Comparison of ENCODE assay signal across 11 cellular contexts in the genomic region with DNA sequence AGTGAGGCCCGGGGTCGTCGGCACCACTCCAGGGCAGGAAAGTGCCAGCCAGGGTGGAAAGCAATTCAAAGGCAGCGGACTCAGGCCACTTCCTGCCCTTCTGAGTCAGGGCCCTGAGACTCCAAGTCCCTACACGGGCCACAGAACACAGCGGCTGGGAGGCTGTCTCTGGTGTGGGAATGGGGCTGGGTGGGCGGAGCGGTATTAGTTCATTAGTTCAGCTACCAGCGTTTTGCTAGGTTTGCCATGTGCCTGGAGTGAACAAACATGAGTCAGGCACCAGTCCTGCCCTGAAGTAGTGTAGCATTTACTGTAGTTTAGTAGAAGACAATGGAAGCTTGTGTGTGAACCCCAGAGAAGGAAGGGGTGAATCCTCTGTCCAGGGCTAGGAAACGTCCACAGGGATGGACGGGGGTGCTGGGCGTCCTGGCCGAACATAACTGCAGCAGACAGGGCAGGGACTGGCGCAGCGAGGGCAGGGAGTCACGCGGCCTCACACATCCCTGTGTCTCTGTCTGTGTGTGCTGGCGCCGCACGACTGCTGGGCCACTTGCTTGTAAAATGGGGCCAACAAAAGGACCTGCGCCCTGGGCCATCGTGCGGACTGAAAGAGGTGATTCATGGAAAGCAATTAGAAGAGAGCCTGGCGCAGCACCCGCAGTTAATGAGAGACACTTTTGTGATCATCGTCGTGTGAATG.
DNase-seq lines count a peak whose midpoint lies in the region; ATAC-seq and TF ChIP-seq lines count a peak whose summit lies in the region.
"Had no signal": no experiment of that assay in that cellular context is flagged by ENCODE, and none has a peak within 500 bp of the region (broad histone marks: within the 10 kb centered on the region; RNA-seq: fewer than 3 reads in every experiment).

No MANE protein-coding gene starts in this region.

- in situ Hi-C loops in Caki2 (cut with HindIII; ENCODE audit: low pct_unique_long_range_greater_than_20kb, low sequenced_read_pairs) = no loop called here
- in situ Hi-C loops in brain microvascular endothelial cell (cut with HindIII; ENCODE audit: low pct_ligation_motif_present, low sequenced_read_pairs) = loop anchor here (25.0 kb wide), 1 partner anchor 508 kb away; no protein-coding TSS in a partner anchor

- WGBS in mesodermal cell (ENCODE audit: insufficient coverage in 2 of 2), 2 experiments = 84 to 86% methylated on average over 27 of the region's 27 CpGs

- peaks cover 58% of the 10 kb centered on the region for H3K27me3 Mint-ChIP-seq in T-helper 17 cell

- TF ChIP-seq CTCF in brain microvascular endothelial cell (IDR thresholded peaks at IDR 0.05; ENCODE audit: low read depth, low read length, missing control alignments) = no peak

- H3K27ac Mint-ChIP-seq in T-helper 17 cell = no peak overlapping the region

- H3K36me3 ChIP-seq in brain microvascular endothelial cell (replicated peaks) (no peaks in the 10 kb centered on the region), mesodermal cell (ENCODE audit: control insufficient read depth, insufficient read depth, low read length) (no peaks in the 10 kb centered on the region)

- peak; percentile 91 for DNase-seq in Caki2 (ENCODE audit: low read depth)
- peak; percentile 81 for DNase-seq in NCI-H1092 treated with DMSO at 0.1 percent for 48 hours (lab: John Stamatoyannopoulos, UW)
- DNase-seq in brain microvascular endothelial cell = peak; percentile 91
- DNase-seq in NCI-H2227 (lab: John Stamatoyannopoulos, UW; ENCODE audit: unreplicated experiment) = no peak
- DNase-seq in HUDEP-2 (lab: John Stamatoyannopoulos, UW; ENCODE audit: unreplicated experiment in 76 of 76) = no peak
- no peak for DNase-seq in T-helper 17 cell
- DNase-seq: activated CD4-positive, CD25-positive, alpha-beta regulatory T cell treated with anti-CD3 and anti-CD28 coated beads, Interleukin-2, amount 50 U/mL, for 72 hours; NCI-H1048 had no signal

- H3K27ac ChIP-seq in brain microvascular endothelial cell = peak overlapping the region; percentile 34
- peak overlapping the region; percentile 19 for H3K27ac ChIP-seq in mesodermal cell (ENCODE audit: low read depth, low read length, severe bottlenecking)

- H3K36me3 Mint-ChIP-seq in T-helper 17 cell (ENCODE audit: low read depth) = peaks cover 2% of the 10 kb centered on the region

- H3K9me3 ChIP-seq in mesodermal cell (ENCODE audit: control insufficient read depth, low read length) (no peaks in the 10 kb centered on the region), T-helper 17 cell (ENCODE audit: control insufficient read depth, low read length, poor library complexity, severe bottlenecking) (no peaks in the 10 kb centered on the region)

- H3K4me3 ChIP-seq in brain microvascular endothelial cell (ENCODE audit: low read depth, low read length) = no peak overlapping the region
- no peak overlapping the region for H3K4me3 ChIP-seq in mesodermal cell (ENCODE audit: extremely low read depth, insufficient read depth, low read length, poor library complexity, severe bottlenecking)
- H3K4me3 ChIP-seq: GM12878 had no signal

- peaks cover 10% of the 10 kb centered on the region for H3K4me1 Mint-ChIP-seq in T-helper 17 cell

- H3K4me3 Mint-ChIP-seq in T-helper 17 cell = no peak overlapping the region

- no peaks in the 10 kb centered on the region for H3K27me3 ChIP-seq in brain microvascular endothelial cell (replicated peaks)

- ATAC-seq in GM21825 (IDR thresholded peaks at IDR 0.05; ENCODE audit: unreplicated experiment) (no peak), T-helper 17 cell (no peak)
- ATAC-seq: GM12878 had no signal

- H3K4me1 ChIP-seq in mesodermal cell (ENCODE audit: control insufficient read depth, insufficient read depth, low read length, poor library complexity, severe bottlenecking) = peaks cover 27% of the 10 kb centered on the region

Comparison
In these comparisons a context has a peak if more than half of its experiments do, and no peak if none do; other contexts are left out.
1. DNase-seq: peak in Caki2 (single experiment), NCI-H1092 treated with DMSO at 0.1 percent for 48 hours (single experiment) and brain microvascular endothelial cell (single experiment); none in NCI-H2227 (single experiment), HUDEP-2 (0 of 76) and T-helper 17 cell (0 of 3).